In genomic region chr16:85105475-85105874, GRCh38 we compare ENCODE assay signal across 27 cellular contexts. TPM values are rescaled to one million over a fixed set of nuclear protein-coding genes. Genes with fewer than 3 reads are reported as not detected.
DNase-seq lines count a peak whose midpoint lies in the region; ATAC-seq and TF ChIP-seq lines count a peak whose summit lies in the region.
"Had no signal": no experiment of that assay in that cellular context is flagged by ENCODE, and none has a peak within 500 bp of the region (broad histone marks: within the 10 kb centered on the region; RNA-seq: fewer than 3 reads in every experiment).

No MANE protein-coding gene starts in this region.

- no peak for DNase-seq in activated CD4-positive, alpha-beta T cell treated with anti-CD3 and anti-CD28 coated beads, Interleukin-2, amount 10 ng/mL, durations not matched to agents 7 days and 5 days
- DNase-seq in activated CD4-positive, alpha-beta T cell treated with anti-CD3 and anti-CD28 coated beads, Interleukin-2, amount 50 U/mL, for 48 hours: no peak
- DNase-seq in NAMALWA (ENCODE audit: low spot score) (peak; percentile 37), foreskin keratinocyte (no peak), C1 segment of cervical spinal cord (lab: John Stamatoyannopoulos, UW) (no peak)
- no peak for DNase-seq in natural killer cell treated with Interleukin-12 subunit alpha and Interleukin-12 subunit beta and Interleukin-15 and Interleukin-18, amount 100 ng/mL, for 72 hours (ENCODE audit: low spot score)
- DNase-seq: activated CD4-positive, alpha-beta T cell treated with anti-CD3 and anti-CD28 coated beads for 1 hour; activated CD8-positive, alpha-beta memory T cell treated with anti-CD3 and anti-CD28 coated beads, Interleukin-2, amount 50 U/mL, for 48 hours; activated gamma-delta T cell; DMS153; effector CD4-positive, alpha-beta T cell; GDM1; Karpas-422; NCI-H1092 treated with DMSO at 0.1 percent for 48 hours; Right ventricle myocardium superior; stimulated activated CD4-positive, alpha-beta T cell treated with anti-CD3 and anti-CD28 coated beads, Interleukin-15, amount 100 ng/mL, for 24 hours had no signal

- ATAC-seq in natural killer cell treated with Interleukin-12 subunit alpha and Interleukin-12 subunit beta and Interleukin-15 and Interleukin-18, amount 100 ng/mL, for 72 hours: no peak
- no peak for ATAC-seq in foreskin keratinocyte
- no peak for ATAC-seq in activated CD4-positive, CD25-positive, alpha-beta regulatory T cell treated with anti-CD3 and anti-CD28 coated beads, Interleukin-2, amount 50 U/mL, for 24 hours

- H3K36me3 Mint-ChIP-seq in activated CD4-positive, alpha-beta T cell treated with anti-CD3 and anti-CD28 coated beads, Interleukin-2, amount 10 ng/mL, durations not matched to agents 7 days and 5 days (ENCODE audit: low read depth): no peaks in the 10 kb centered on the region
- H3K36me3 Mint-ChIP-seq in activated naive CD8-positive, alpha-beta T cell: no peaks in the 10 kb centered on the region
- no peaks in the 10 kb centered on the region for H3K36me3 Mint-ChIP-seq in natural killer cell treated with Interleukin-12 subunit alpha and Interleukin-12 subunit beta and Interleukin-15 and Interleukin-18, amount 100 ng/mL, for 72 hours

- H3K27me3 ChIP-seq in foreskin keratinocyte: peaks cover 8% of the 10 kb centered on the region
- H3K27me3 ChIP-seq: ascending aorta, right atrium auricular region, vagina had no signal

- TF ChIP-seq CTCF in foreskin keratinocyte (conservative IDR thresholded peaks at IDR 0.05): no peak

- H3K4me3 Mint-ChIP-seq in activated CD4-positive, alpha-beta T cell treated with anti-CD3 and anti-CD28 coated beads, Interleukin-2, amount 10 ng/mL, durations not matched to agents 7 days and 5 days: no peak overlapping the region
- H3K4me3 Mint-ChIP-seq in activated naive CD8-positive, alpha-beta T cell: no peak overlapping the region
- H3K4me3 Mint-ChIP-seq in natural killer cell treated with Interleukin-12 subunit alpha and Interleukin-12 subunit beta and Interleukin-15 and Interleukin-18, amount 100 ng/mL, for 72 hours: peak overlapping the region; percentile 60

- no peaks in the 10 kb centered on the region for H3K9me3 Mint-ChIP-seq in activated CD4-positive, alpha-beta T cell treated with anti-CD3 and anti-CD28 coated beads, Interleukin-2, amount 10 ng/mL, durations not matched to agents 7 days and 5 days
- no peaks in the 10 kb centered on the region for H3K9me3 Mint-ChIP-seq in activated naive CD8-positive, alpha-beta T cell (ENCODE audit: low read depth)
- H3K9me3 Mint-ChIP-seq in natural killer cell treated with Interleukin-12 subunit alpha and Interleukin-12 subunit beta and Interleukin-15 and Interleukin-18, amount 100 ng/mL, for 72 hours: no peaks in the 10 kb centered on the region

- peak overlapping the region; percentile 85 for H3K27ac Mint-ChIP-seq in activated CD4-positive, alpha-beta T cell treated with anti-CD3 and anti-CD28 coated beads, Interleukin-2, amount 10 ng/mL, durations not matched to agents 7 days and 5 days
- peak overlapping the region; percentile 90 for H3K27ac Mint-ChIP-seq in activated naive CD8-positive, alpha-beta T cell
- peak overlapping the region; percentile 43 to 83 for H3K27ac Mint-ChIP-seq in natural killer cell treated with Interleukin-12 subunit alpha and Interleukin-12 subunit beta and Interleukin-15 and Interleukin-18, amount 100 ng/mL, for 72 hours

- H3K4me1 Mint-ChIP-seq in activated CD4-positive, alpha-beta T cell treated with anti-CD3 and anti-CD28 coated beads, Interleukin-2, amount 10 ng/mL, durations not matched to agents 7 days and 5 days: peaks cover 40% of the 10 kb centered on the region
- H3K4me1 Mint-ChIP-seq in activated naive CD8-positive, alpha-beta T cell (ENCODE audit: low read depth): peaks cover 37% of the 10 kb centered on the region
- peaks cover 45 to 46% of the 10 kb centered on the region in 2 donors for H3K4me1 Mint-ChIP-seq in natural killer cell treated with Interleukin-12 subunit alpha and Interleukin-12 subunit beta and Interleukin-15 and Interleukin-18, amount 100 ng/mL, for 72 hours (ENCODE audit: low read depth in 2 of 2)

- CTCF ChIA-PET in activated CD4-positive, alpha-beta T cell treated with anti-CD3 and anti-CD28 coated beads, Interleukin-2, amount 10 ng/mL, durations not matched to agents 7 days and 5 days (lab: Charles Lee): interaction anchor here (2.8 kb wide), 1 partner anchor 10 kb away, joined by 11 read pairs; no protein-coding TSS in a partner anchor

- POLR2A ChIA-PET in activated CD4-positive, alpha-beta T cell treated with anti-CD3 and anti-CD28 coated beads, Interleukin-2, amount 10 ng/mL, durations not matched to agents 7 days and 5 days (lab: Charles Lee): no interaction called here

- H3K4me1 ChIP-seq in foreskin keratinocyte: no peaks in the 10 kb centered on the region
- H3K4me1 ChIP-seq: ascending aorta, right atrium auricular region had no signal

- no peak overlapping the region for H3K27ac ChIP-seq in foreskin keratinocyte
- H3K27ac ChIP-seq: ascending aorta, C4-2B, right atrium auricular region, vagina had no signal

- no peaks in the 10 kb centered on the region for H3K27me3 Mint-ChIP-seq in activated CD4-positive, alpha-beta T cell treated with anti-CD3 and anti-CD28 coated beads, Interleukin-2, amount 10 ng/mL, durations not matched to agents 7 days and 5 days
- H3K27me3 Mint-ChIP-seq in activated naive CD8-positive, alpha-beta T cell: no peaks in the 10 kb centered on the region
- H3K27me3 Mint-ChIP-seq in natural killer cell treated with Interleukin-12 subunit alpha and Interleukin-12 subunit beta and Interleukin-15 and Interleukin-18, amount 100 ng/mL, for 72 hours: no peaks in the 10 kb centered on the region

RNA-seq across cellular contexts. Expression of gene CIBAR2, which starts 6.8 kb away (rescaled TPM):
- total RNA-seq in activated CD4-positive, alpha-beta T cell treated with anti-CD3 and anti-CD28 coated beads, Interleukin-2, amount 10 ng/mL, durations not matched to agents 7 days and 5 days: not detected
- total RNA-seq in natural killer cell treated with Interleukin-12 subunit alpha and Interleukin-12 subunit beta and Interleukin-15 and Interleukin-18, amount 100 ng/mL, for 72 hours: not detected
- total RNA-seq in foreskin keratinocyte: not detected in 2 replicates
- not detected in 2 replicates for polyA plus RNA-seq in foreskin keratinocyte
- total RNA-seq: ascending aorta, cerebellum, esophagus mucosa, HT1080, lung microvascular endothelial cell, omental fat pad, right atrium auricular region, Right ventricle myocardium superior, vagina had no signal
